In genomic region chr20:53872561-53873248, GRCh38 we compare ENCODE assay signal across 8 cellular contexts.
DNase-seq lines count a peak whose midpoint lies in the region; ATAC-seq, FAIRE-seq and TF ChIP-seq lines count a peak whose summit lies in the region.

No MANE protein-coding gene starts in this region.

- H3K9me3 ChIP-seq in DND-41 (ENCODE audit: insufficient read depth, low read length, severe bottlenecking): no peaks in the 10 kb centered on the region

- H3K4me3 Mint-ChIP-seq in T-helper 2 cell treated with Interferon-gamma antibody and Interleukin-4, amounts not matched to agents 5 μg/mL and 100 μg/mL, for 36 hours: peak overlapping the region; percentile 84
- peak overlapping the region; percentile 74 to 78 for H3K4me3 Mint-ChIP-seq in effector memory CD8-positive, alpha-beta T cell
- H3K4me3 Mint-ChIP-seq in stimulated activated naive B cell treated with anti-CD40 and anti-IgM and Interleukin-4, amounts not matched to agents 10 μg/mL and 1 μg/mL and 100 μg/mL, for 72 hours: peak overlapping the region; percentile 72 to 73

- no peaks in the 10 kb centered on the region for H3K36me3 Mint-ChIP-seq in T-helper 2 cell treated with Interferon-gamma antibody and Interleukin-4, amounts not matched to agents 5 μg/mL and 100 μg/mL, for 36 hours (ENCODE audit: low read depth)
- peaks cover 21% of the 10 kb centered on the region for H3K36me3 Mint-ChIP-seq in effector memory CD8-positive, alpha-beta T cell (ENCODE audit: insufficient read depth)
- no peaks in the 10 kb centered on the region for H3K36me3 Mint-ChIP-seq in stimulated activated naive B cell treated with anti-CD40 and anti-IgM and Interleukin-4, amounts not matched to agents 10 μg/mL and 1 μg/mL and 100 μg/mL, for 72 hours

- H3K36me3 ChIP-seq in DND-41 (ENCODE audit: insufficient read depth, low read length): no peaks in the 10 kb centered on the region

- no peaks in the 10 kb centered on the region for H3K9me3 Mint-ChIP-seq in T-helper 2 cell treated with Interferon-gamma antibody and Interleukin-4, amounts not matched to agents 5 μg/mL and 100 μg/mL, for 36 hours
- H3K9me3 Mint-ChIP-seq in effector memory CD8-positive, alpha-beta T cell: no peaks in the 10 kb centered on the region
- no peaks in the 10 kb centered on the region for H3K9me3 Mint-ChIP-seq in stimulated activated naive B cell treated with anti-CD40 and anti-IgM and Interleukin-4, amounts not matched to agents 10 μg/mL and 1 μg/mL and 100 μg/mL, for 72 hours

- no peaks in the 10 kb centered on the region for H3K27me3 ChIP-seq in DND-41 (ENCODE audit: insufficient read depth, low read length, poor library complexity)

- peak overlapping the region; percentile 65 for H2AFZ ChIP-seq in DND-41 (ENCODE audit: low read depth, low read length)

- peaks cover 47% of the 10 kb centered on the region for H3K4me1 ChIP-seq in DND-41 (ENCODE audit: insufficient read depth, low read length)

- ATAC-seq in DND-41 (ENCODE audit: insufficient read depth, low read depth) (peak; percentile 79), HG02678 (IDR thresholded peaks at IDR 0.05; ENCODE audit: unreplicated experiment) (peak; percentile 51)
- ATAC-seq in effector memory CD8-positive, alpha-beta T cell (replicated peaks): peak; percentile 70
- peak; percentile 57 to 73 for ATAC-seq in stimulated activated naive B cell treated with anti-CD40 and anti-IgM and Interleukin-4, amounts not matched to agents 10 μg/mL and 1 μg/mL and 100 μg/mL, for 72 hours (replicated peaks)

- H3K27ac ChIP-seq in DND-41 (ENCODE audit: low read length): peak overlapping the region; percentile 87

- DNase-seq in DND-41 (peak; percentile 87), NCI-H82 (lab: John Stamatoyannopoulos, UW) (no peak), inferior parietal cortex (ENCODE audit: extremely low spot score) (no peak), frontal cortex (ENCODE audit: low spot score in 2 of 2) (no peak)
- peak; percentile 45 for DNase-seq in T-helper 2 cell treated with Interferon-gamma antibody and Interleukin-4, amounts not matched to agents 5 μg/mL and 100 μg/mL, for 36 hours (ENCODE audit: low spot score)
- peak; percentile 38 to 45 (median 44) for DNase-seq in effector memory CD8-positive, alpha-beta T cell
- peak; percentile 33 for DNase-seq in stimulated activated naive B cell treated with anti-CD40 and anti-IgM and Interleukin-4, amounts not matched to agents 10 μg/mL and 1 μg/mL and 100 μg/mL, for 72 hours

- peak overlapping the region; percentile 52 for H3K9ac ChIP-seq in DND-41 (ENCODE audit: low read depth, low read length)

- H3K79me2 ChIP-seq in DND-41 (ENCODE audit: insufficient read depth, low read length): no peaks in the 10 kb centered on the region

- peak overlapping the region in 1 of 2 experiments; percentile 45; a peak in 2 of 4 replicates for H3K4me3 ChIP-seq in DND-41 (ENCODE audit: low read depth in 1 of 2, low read length in 2 of 2)

- H3K4me1 Mint-ChIP-seq in T-helper 2 cell treated with Interferon-gamma antibody and Interleukin-4, amounts not matched to agents 5 μg/mL and 100 μg/mL, for 36 hours (ENCODE audit: low read depth): peaks cover 38% of the 10 kb centered on the region
- peaks cover 32 to 43% of the 10 kb centered on the region in 2 donors for H3K4me1 Mint-ChIP-seq in effector memory CD8-positive, alpha-beta T cell (ENCODE audit: low read depth in 2 of 2)
- peaks cover 31 to 42% of the 10 kb centered on the region in 2 donors for H3K4me1 Mint-ChIP-seq in stimulated activated naive B cell treated with anti-CD40 and anti-IgM and Interleukin-4, amounts not matched to agents 10 μg/mL and 1 μg/mL and 100 μg/mL, for 72 hours

- no peak for FAIRE-seq in frontal cortex (lab: Jason Lieb, UNC)

- H3K27me3 Mint-ChIP-seq in T-helper 2 cell treated with Interferon-gamma antibody and Interleukin-4, amounts not matched to agents 5 μg/mL and 100 μg/mL, for 36 hours (ENCODE audit: low read depth): no peaks in the 10 kb centered on the region
- H3K27me3 Mint-ChIP-seq in effector memory CD8-positive, alpha-beta T cell: no peaks in the 10 kb centered on the region
- no peaks in the 10 kb centered on the region for H3K27me3 Mint-ChIP-seq in stimulated activated naive B cell treated with anti-CD40 and anti-IgM and Interleukin-4, amounts not matched to agents 10 μg/mL and 1 μg/mL and 100 μg/mL, for 72 hours

- no peak for TF ChIP-seq CTCF in DND-41 (IDR thresholded peaks at IDR 0.05; ENCODE audit: borderline replicate concordance, extremely low read depth, low read length, poor library complexity, severe bottlenecking)

- H3K27ac Mint-ChIP-seq in T-helper 2 cell treated with Interferon-gamma antibody and Interleukin-4, amounts not matched to agents 5 μg/mL and 100 μg/mL, for 36 hours: peak overlapping the region; percentile 95
- H3K27ac Mint-ChIP-seq in effector memory CD8-positive, alpha-beta T cell: peak overlapping the region; percentile 66 to 95
- peak overlapping the region; percentile 92 for H3K27ac Mint-ChIP-seq in stimulated activated naive B cell treated with anti-CD40 and anti-IgM and Interleukin-4, amounts not matched to agents 10 μg/mL and 1 μg/mL and 100 μg/mL, for 72 hours

- peak overlapping the region; percentile 64 for H3K4me2 ChIP-seq in DND-41 (ENCODE audit: insufficient read depth, low read length)

- H4K20me1 ChIP-seq in DND-41 (ENCODE audit: insufficient read depth, low read length): no peaks in the 10 kb centered on the region

Comparison
In these comparisons a context has a peak if more than half of its experiments do, and no peak if none do; other contexts are left out.
1. DNase-seq: peak in DND-41 (single experiment), T-helper 2 cell treated with Interferon-gamma antibody and Interleukin-4, amounts not matched to agents 5 μg/mL and 100 μg/mL, for 36 hours (single experiment), effector memory CD8-positive, alpha-beta T cell (3 of 3) and stimulated activated naive B cell treated with anti-CD40 and anti-IgM and Interleukin-4, amounts not matched to agents 10 μg/mL and 1 μg/mL and 100 μg/mL, for 72 hours (single experiment); none in NCI-H82 (single experiment), inferior parietal cortex (single experiment) and frontal cortex (0 of 2).
2. Peak in every context shown above with its lines, with median percentiles within 50 percentile points of each other: ATAC-seq, H3K27ac Mint-ChIP-seq and H3K4me3 Mint-ChIP-seq.